In genomic region chr10:132208489-132209050, GRCh38 we compare ENCODE assay signal across 19 cellular contexts.
"Had no signal": no experiment of that assay in that cellular context is flagged by ENCODE, and none has a peak within 500 bp of the region (broad histone marks: within the 10 kb centered on the region; RNA-seq: fewer than 3 reads in every experiment).

No MANE protein-coding gene starts in this region.

- H3K27me3 ChIP-seq: suprapubic skin had no signal

- H3K9me3 ChIP-seq: suprapubic skin had no signal

- H3K4me1 Mint-ChIP-seq: activated CD4-positive, alpha-beta T cell treated with anti-CD3 and anti-CD28 coated beads, Interleukin-2, amount 10 ng/mL, durations not matched to agents 24 days and 14 days; naive thymus-derived CD8-positive, alpha-beta T cell had no signal

- ATAC-seq: activated CD8-positive, alpha-beta T cell treated with anti-CD3 and anti-CD28 coated beads, Interleukin-2, amount 10 ng/mL, durations not matched to agents 7 days and 5 days; activated T-cell treated with anti-CD3 and anti-CD28 coated beads, Interleukin-2, amount 50 U/mL, for 72 hours; effector memory CD8-positive, alpha-beta T cell; left lobe of liver; naive thymus-derived CD8-positive, alpha-beta T cell had no signal

- DNase-seq: activated CD4-positive, alpha-beta T cell treated with anti-CD3 and anti-CD28 coated beads, Interleukin-2, amount 10 ng/mL, durations not matched to agents 24 days and 14 days; activated CD4-positive, CD25-positive, alpha-beta regulatory T cell; activated CD8-positive, alpha-beta memory T cell treated with anti-CD3 and anti-CD28 coated beads, Interleukin-2, amount 50 U/mL, for 48 hours; activated CD8-positive, alpha-beta T cell treated with anti-CD3 and anti-CD28 coated beads, Interleukin-2, amount 10 ng/mL, durations not matched to agents 7 days and 5 days; activated gamma-delta T cell treated with Interleukin-2 at 50 U/mL for 16 hours; activated T-cell treated with anti-CD3 and anti-CD28 coated beads, Interleukin-2, amount 50 U/mL, for 72 hours; cerebellar nuclear complex; effector memory CD8-positive, alpha-beta T cell; foreskin melanocyte; nucleus accumbens; stimulated activated CD4-positive, alpha-beta T cell treated with anti-CD3 and anti-CD28 coated beads, Interleukin-2, amount 100 ng/mL, for 48 hours; stimulated activated naive CD4-positive, alpha-beta T cell; SW 1271; trophoblast cell had no signal

- H3K27ac ChIP-seq: suprapubic skin had no signal

- H3K4me3 ChIP-seq: suprapubic skin had no signal

- H3K36me3 ChIP-seq: suprapubic skin had no signal

- H3K4me1 ChIP-seq: suprapubic skin had no signal

- H3K27ac Mint-ChIP-seq: activated CD4-positive, alpha-beta T cell treated with anti-CD3 and anti-CD28 coated beads, Interleukin-2, amount 10 ng/mL, durations not matched to agents 24 days and 14 days; activated CD8-positive, alpha-beta T cell treated with anti-CD3 and anti-CD28 coated beads, Interleukin-2, amount 10 ng/mL, durations not matched to agents 7 days and 5 days; activated naive CD8-positive, alpha-beta T cell; activated T-cell treated with anti-CD3 and anti-CD28 coated beads, Interleukin-2, amount 50 U/mL, for 72 hours; dendritic cell treated with granulocyte-macrophage colony-stimulating factor and Interleukin-4, amounts not matched to agents 40 ng/mL and 50 ng/mL, for 4 days; effector memory CD8-positive, alpha-beta T cell had no signal

- H3K27me3 Mint-ChIP-seq: activated naive CD8-positive, alpha-beta T cell; dendritic cell treated with granulocyte-macrophage colony-stimulating factor and Interleukin-4, amounts not matched to agents 40 ng/mL and 50 ng/mL, for 4 days; effector memory CD8-positive, alpha-beta T cell; naive thymus-derived CD8-positive, alpha-beta T cell had no signal

- H3K4me3 Mint-ChIP-seq: activated CD4-positive, alpha-beta T cell treated with anti-CD3 and anti-CD28 coated beads, Interleukin-2, amount 10 ng/mL, durations not matched to agents 24 days and 14 days; activated CD8-positive, alpha-beta T cell treated with anti-CD3 and anti-CD28 coated beads, Interleukin-2, amount 10 ng/mL, durations not matched to agents 7 days and 5 days; activated naive CD8-positive, alpha-beta T cell; activated T-cell treated with anti-CD3 and anti-CD28 coated beads, Interleukin-2, amount 50 U/mL, for 72 hours; dendritic cell treated with granulocyte-macrophage colony-stimulating factor and Interleukin-4, amounts not matched to agents 40 ng/mL and 50 ng/mL, for 4 days; effector memory CD8-positive, alpha-beta T cell; naive thymus-derived CD8-positive, alpha-beta T cell had no signal

- H3K9me3 Mint-ChIP-seq: activated CD4-positive, alpha-beta T cell treated with anti-CD3 and anti-CD28 coated beads, Interleukin-2, amount 10 ng/mL, durations not matched to agents 24 days and 14 days had no signal
